In the genomic region with DNA sequence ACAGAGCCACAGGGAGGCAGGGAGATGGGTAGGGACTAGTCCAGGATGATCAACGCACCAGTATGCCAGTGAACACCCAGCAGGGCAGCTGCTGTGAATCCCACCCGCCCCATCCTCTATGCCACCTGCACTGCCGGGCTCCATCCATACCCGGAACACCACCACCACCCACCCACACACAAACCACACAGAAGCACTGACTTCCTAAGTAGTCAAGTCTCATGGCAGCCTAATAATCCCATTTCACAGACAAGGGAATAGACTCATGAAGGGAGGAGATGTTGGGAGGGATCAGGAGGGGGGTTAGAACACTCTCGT, we compare ENCODE assay signal across 1 cellular context.
TF ChIP-seq lines count a peak whose summit lies in the region.

No MANE protein-coding gene starts in this region.

TF ChIP-seq in K562, 482 proteins besides CTCF, POLR2A, EP300 and RAD21:
- TF ChIP-seq GTF2F1 (IDR thresholded peaks at IDR 0.05; ENCODE audit: low read depth, low read length) = no peak
- no peak for TF ChIP-seq KLF13 (tag; IDR thresholded peaks at IDR 0.05; ENCODE audit: borderline replicate concordance, low read depth)
- no peak for TF ChIP-seq ZNF282 (CRISPR knock-in tag; IDR thresholded peaks at IDR 0.05)
- TF ChIP-seq NRF1 (conservative IDR thresholded peaks at IDR 0.05 in 1 of 2, IDR thresholded peaks at IDR 0.05 in 1 of 2) = no peak
- no peak for TF ChIP-seq RBM15 (IDR thresholded peaks at IDR 0.05; ENCODE audit: insufficient read depth, low read length)
- no peak for TF ChIP-seq BRD9 (IDR thresholded peaks at IDR 0.05; ENCODE audit: low read depth, partially characterized antibody)
- TF ChIP-seq ZBTB1 (CRISPR knock-in tag; IDR thresholded peaks at IDR 0.05; ENCODE audit: borderline replicate concordance, low read depth) = no peak
- TF ChIP-seq RBM25 (IDR thresholded peaks at IDR 0.05; ENCODE audit: low read depth, low read length, severe bottlenecking) = no peak
- TF ChIP-seq PURB (CRISPR knock-in tag; IDR thresholded peaks at IDR 0.05; ENCODE audit: low read depth) = no peak
- TF ChIP-seq MIER1 (IDR thresholded peaks at IDR 0.05; ENCODE audit: low read depth) = no peak
- TF ChIP-seq BHLHE40 (IDR thresholded peaks at IDR 0.05; ENCODE audit: low read length) = no peak
